Comparison of ENCODE assay signal across 13 cellular contexts in genomic region chr17:67223924-67224323, GRCh38. TPM values are rescaled to one million over a fixed set of nuclear protein-coding genes. Genes with fewer than 3 reads are reported as not detected.
DNase-seq lines count a peak whose midpoint lies in the region; ATAC-seq, FAIRE-seq and TF ChIP-seq lines count a peak whose summit lies in the region.
"Had no signal": no experiment of that assay in that cellular context is flagged by ENCODE, and none has a peak within 500 bp of the region (broad histone marks: within the 10 kb centered on the region; RNA-seq: fewer than 3 reads in every experiment).

No MANE protein-coding gene starts in this region.

- CTCF ChIA-PET in HepG2 (lab: Yijun Ruan, JAX; ENCODE audit: low intra/inter-chr PET ratio, low total read pairs), result no interaction called here

- peaks cover 90% of the 10 kb centered on the region for H4K20me1 ChIP-seq in HepG2 (ENCODE audit: insufficient read depth, low read length)
- peaks cover 28% of the 10 kb centered on the region for H4K20me1 ChIP-seq in osteoblast (ENCODE audit: insufficient read depth, low read length)

- ATAC-seq in HepG2 (peak; percentile 74), right lobe of liver (no peak), upper lobe of right lung (peak; percentile 47), HG02623 (IDR thresholded peaks at IDR 0.05; ENCODE audit: unreplicated experiment) (no peak)

- in situ Hi-C loops in HepG2 (cut with HindIII; ENCODE audit: extremely low pct_ligation_motif_present, low pct_unique_long_range_greater_than_20kb), result no loop called here

- H3K4me1 Mint-ChIP-seq in activated naive CD8-positive, alpha-beta T cell (ENCODE audit: low read depth), result peaks cover 55% of the 10 kb centered on the region

- no peak for TF ChIP-seq RAD21 in HepG2 (CRISPR knock-in tag; IDR thresholded peaks at IDR 0.05)

- peak overlapping the region; percentile 23 for H3K27ac Mint-ChIP-seq in activated naive CD8-positive, alpha-beta T cell

- TF ChIP-seq POLR2A in HepG2 (IDR thresholded peaks at IDR 0.05; ENCODE audit: insufficient read depth in 1 of 2, low read depth in 2 of 2, low read length in 2 of 2), result no peak
- TF ChIP-seq POLR2A in right lobe of liver (IDR thresholded peaks at IDR 0.05), result no peak

- no peak overlapping the region for H3K9ac ChIP-seq in HepG2 (ENCODE audit: insufficient read depth, low read depth, low read length)
- H3K9ac ChIP-seq: BLaER1 treated with 17β-estradiol and CSF1 and Interleukin-3, amounts not matched to agents 10 nM and 100 nM had no signal

- H3K4me2 ChIP-seq in HepG2 (ENCODE audit: low read depth, low read length) (no peak overlapping the region), osteoblast (ENCODE audit: insufficient read depth, low read length) (no peak overlapping the region)

- no peaks in the 10 kb centered on the region for H3K27me3 Mint-ChIP-seq in activated naive CD8-positive, alpha-beta T cell
- H3K27me3 Mint-ChIP-seq: central memory CD8-positive, alpha-beta T cell had no signal

- POLR2A ChIA-PET in HepG2 (lab: Yijun Ruan, JAX), result no interaction called here

- H2AFZ ChIP-seq in HepG2 (ENCODE audit: low read length) (no peak overlapping the region), osteoblast (ENCODE audit: low read length) (no peak overlapping the region)

- H3K79me2 ChIP-seq in HepG2 (ENCODE audit: insufficient read depth, low read length), result peaks cover 94% of the 10 kb centered on the region
- H3K79me2 ChIP-seq in osteoblast (ENCODE audit: insufficient read depth, low read length), result peaks cover 81% of the 10 kb centered on the region

- H3K4me1 ChIP-seq in HepG2 (ENCODE audit: insufficient read depth, low read length), result peaks cover 23% of the 10 kb centered on the region; the same call in 1 of the 2 replicates
- peaks cover 0 to 29% (median 13%) of the 10 kb centered on the region in 4 donors for H3K4me1 ChIP-seq in right lobe of liver
- H3K4me1 ChIP-seq in upper lobe of right lung, result peaks cover 16% of the 10 kb centered on the region
- peaks cover 9% of the 10 kb centered on the region for H3K4me1 ChIP-seq in osteoblast (ENCODE audit: insufficient read depth, low read length)

- intact Hi-C loops in HepG2 (cut with micrococcal nuclease; ENCODE audit: unreplicated experiment), result no loop called here
- intact Hi-C loops in right lobe of liver (cut with DNase I), result no loop called here
- intact Hi-C loops in upper lobe of right lung (cut with DNase I), result no loop called here

- H3K36me3 ChIP-seq in HepG2 (replicated peaks in 1 of 2; ENCODE audit: control insufficient read depth in 1 of 2, insufficient read depth in 2 of 2, low read length in 2 of 2), result peaks cover 16 to 83% of the 10 kb centered on the region in 2 experiments
- H3K36me3 ChIP-seq in right lobe of liver, result no peaks in the 10 kb centered on the region
- H3K36me3 ChIP-seq in upper lobe of right lung, result peaks cover 9% of the 10 kb centered on the region
- peaks cover 5% of the 10 kb centered on the region for H3K36me3 ChIP-seq in osteoblast (ENCODE audit: insufficient read depth, low read length)
- H3K36me3 ChIP-seq: ovary had no signal

- TF ChIP-seq CTCF in HepG2 (CRISPR knock-in tag; IDR thresholded peaks at IDR 0.05) (no peak), right lobe of liver (IDR thresholded peaks at IDR 0.05) (no peak), upper lobe of right lung (IDR thresholded peaks at IDR 0.05) (no peak), osteoblast (IDR thresholded peaks at IDR 0.05; ENCODE audit: extremely low read depth, low read depth, low read length) (no peak)

- no TSS peak for BruUV-seq in HepG2 (replicated peaks; lab: Mats Ljungman, UMichigan)

- H3K9me3 ChIP-seq in HepG2 (ENCODE audit: low read length) (no peaks in the 10 kb centered on the region), right lobe of liver (no peaks in the 10 kb centered on the region), upper lobe of right lung (no peaks in the 10 kb centered on the region), osteoblast (ENCODE audit: low read depth, low read length) (no peaks in the 10 kb centered on the region)
- H3K9me3 ChIP-seq: ovary had no signal

- no peak overlapping the region for H3K4me3 ChIP-seq in HepG2 (replicated peaks in 1 of 3; ENCODE audit: insufficient read depth in 1 of 3, low read depth in 2 of 3, low read length in 3 of 3)
- H3K4me3 ChIP-seq in right lobe of liver, result no peak overlapping the region
- H3K4me3 ChIP-seq in upper lobe of right lung, result no peak overlapping the region
- H3K4me3 ChIP-seq in osteoblast (ENCODE audit: insufficient read depth, low read length), result no peak overlapping the region
- H3K4me3 ChIP-seq: BLaER1 treated with 17β-estradiol and CSF1 and Interleukin-3, amounts not matched to agents 10 nM and 100 nM; ovary had no signal

- WGBS in HepG2 (ENCODE audit: low lambda C conversion rate), result over 99% methylated on average over 6 of the region's 6 CpGs
- 85% methylated on average over 6 of the region's 6 CpGs for WGBS in right lobe of liver (ENCODE audit: insufficient coverage, low coverage, low lambda C conversion rate, missing lambda C conversion rate)

- TF ChIP-seq EP300 in HepG2 (IDR thresholded peaks at IDR 0.05; ENCODE audit: low read depth in 2 of 2, low read length in 2 of 2) (no peak), HepG2 (CRISPR knock-in tag; IDR thresholded peaks at IDR 0.05; ENCODE audit: borderline replicate concordance) (no peak)

- H3K36me3 Mint-ChIP-seq in activated naive CD8-positive, alpha-beta T cell, result peaks cover 16% of the 10 kb centered on the region

- H3K4me3 Mint-ChIP-seq in activated naive CD8-positive, alpha-beta T cell, result no peak overlapping the region
- H3K4me3 Mint-ChIP-seq: central memory CD8-positive, alpha-beta T cell had no signal

- no peaks in the 10 kb centered on the region for H3K9me3 Mint-ChIP-seq in activated naive CD8-positive, alpha-beta T cell (ENCODE audit: low read depth)
- H3K9me3 Mint-ChIP-seq: central memory CD8-positive, alpha-beta T cell had no signal

- H3K27ac ChIP-seq in HepG2 (ENCODE audit: extremely low read length, insufficient read depth, low read length) (no peak overlapping the region), right lobe of liver (no peak overlapping the region), upper lobe of right lung (no peak overlapping the region), osteoblast (ENCODE audit: low read depth, low read length) (no peak overlapping the region)
- H3K27ac ChIP-seq: BLaER1 treated with 17β-estradiol and CSF1 and Interleukin-3, amounts not matched to agents 10 nM and 100 nM; ovary had no signal

- DNase-seq in HepG2 (ENCODE audit: low spot score) (peak; percentile 18), right lobe of liver (no peak), NCI-H524 (lab: John Stamatoyannopoulos, UW) (peak; percentile 32 to 73), upper lobe of right lung (no peak), osteoblast (ENCODE audit: insufficient read length, low spot score, missing footprints) (no peak), anterior cingulate cortex (lab: John Stamatoyannopoulos, UW) (no peak)
- DNase-seq: mammary epithelial cell; ovary; stimulated activated naive CD4-positive, alpha-beta T cell had no signal

- H3K27me3 ChIP-seq in HepG2 (ENCODE audit: control insufficient read depth in 1 of 2, insufficient read depth in 2 of 2, low read length in 2 of 2) (no peaks in the 10 kb centered on the region), right lobe of liver (no peaks in the 10 kb centered on the region), upper lobe of right lung (no peaks in the 10 kb centered on the region), osteoblast (ENCODE audit: insufficient read depth, low read length) (no peaks in the 10 kb centered on the region)
- H3K27me3 ChIP-seq: BLaER1 treated with 17β-estradiol and CSF1 and Interleukin-3, amounts not matched to agents 10 nM and 100 nM; ovary had no signal

- FAIRE-seq in HepG2 (lab: Jason Lieb, UNC), result no peak

TF ChIP-seq in HepG2, 621 proteins besides CTCF, POLR2A, EP300 and RAD21 (continues in another document):
- TF ChIP-seq NFYB (CRISPR knock-in tag; IDR thresholded peaks at IDR 0.05), result peak; percentile 77
- TF ChIP-seq RBM22 (optimal IDR thresholded peaks at IDR 0.05; ENCODE audit: low read length), result peak; percentile 32
- no peak for TF ChIP-seq ZNF841 (CRISPR knock-in tag; IDR thresholded peaks at IDR 0.05; ENCODE audit: borderline replicate concordance)
- TF ChIP-seq MTF2 (CRISPR knock-in tag; IDR thresholded peaks at IDR 0.05; ENCODE audit: borderline replicate concordance), result no peak

RNA-seq across cellular contexts. Expression of gene HELZ, which starts 21.1 kb away (rescaled TPM):
- total RNA-seq in HepG2 (2016; rRNA removed; fragmentation: Illumina TruSeq; extraction: Trizol) (52.4 and 93.1 TPM in 2 replicates), right lobe of liver (10 to 100 TPM; 24.2 to 33.6 (median 30.9) TPM), upper lobe of right lung (72.5 TPM), osteoblast (44.8 and 56.8 TPM in 2 replicates)
- total RNA-seq in HepG2 (2016; cell fraction: cytosol; rRNA removed; fragmentation: Illumina TruSeq; extraction: Trizol; ENCODE audit: low read depth), result 12.4 and 14.0 TPM in 2 replicates
- 47.7 and 84.1 TPM in 2 replicates for total RNA-seq in HepG2 (2016; cell fraction: insoluble cytoplasmic fraction; rRNA removed; fragmentation: Illumina TruSeq; extraction: Trizol)
- total RNA-seq in HepG2 (2016; cell fraction: membrane; rRNA removed; fragmentation: Illumina TruSeq; extraction: Trizol), result 34.8 and 42.7 TPM in 2 replicates
- total RNA-seq in HepG2 (2016; cell fraction: nucleus; rRNA removed; fragmentation: Illumina TruSeq; extraction: Trizol), result 127 and 142 TPM in 2 replicates
- 27.8 and 35.3 TPM in 2 replicates for polyA plus RNA-seq in HepG2 (2011; rRNA removed)
- polyA plus RNA-seq in HepG2 (2011; cell fraction: cytosol; rRNA removed), result 13.6 and 17.7 TPM in 2 replicates
- 58.4 and 59.3 TPM in 2 replicates for polyA plus RNA-seq in HepG2 (2011; cell fraction: nucleus; rRNA removed)
- 20.6 and 33.4 TPM in 2 replicates for polyA plus RNA-seq in HepG2 (2012)
- 2.6 and 3.3 TPM in 2 replicates for polyA plus RNA-seq in HepG2 (2016; cell fraction: cytosol; fragmentation: Illumina TruSeq; extraction: Trizol; ENCODE audit: low read depth)
- 17.4 and 19.8 TPM in 2 replicates for polyA plus RNA-seq in HepG2 (2016; cell fraction: insoluble cytoplasmic fraction; fragmentation: Illumina TruSeq; extraction: Trizol; ENCODE audit: low read depth)
- polyA plus RNA-seq in HepG2 (2016; cell fraction: membrane; fragmentation: Illumina TruSeq; extraction: Trizol; ENCODE audit: low read depth), result 3.9 and 4.9 TPM in 2 replicates
- 40.2 and 45.2 TPM in 2 replicates for polyA plus RNA-seq in HepG2 (2016; cell fraction: nucleus; fragmentation: Illumina TruSeq; extraction: Trizol; ENCODE audit: insufficient read depth, low read depth)
- 32.9 and 69.3 TPM in 2 replicates for polyA minus RNA-seq in HepG2 (2011; rRNA and poly(A)+ RNA removed; ENCODE audit: low replicate concordance)
- polyA minus RNA-seq in HepG2 (2011; cell fraction: cytosol; rRNA and poly(A)+ RNA removed), result 55.2 and 63.0 TPM in 2 replicates
- polyA minus RNA-seq in HepG2 (2011; cell fraction: nucleus; rRNA and poly(A)+ RNA removed), result 495 and 542 TPM in 2 replicates

Comparison
In these comparisons a context has a peak if more than half of its experiments do, and no peak if none do; other contexts are left out.
1. ATAC-seq: peak in HepG2 (single experiment) and upper lobe of right lung (single experiment); none in right lobe of liver (0 of 4) and HG02623 (single experiment).
2. DNase-seq: peak in HepG2 (single experiment) and NCI-H524 (2 of 2); none in right lobe of liver (0 of 3), upper lobe of right lung (single experiment), osteoblast (single experiment) and anterior cingulate cortex (0 of 58).